In genomic region chr20:64062596-64063388, GRCh38 we compare ENCODE assay signal across 8 cellular contexts. TPM values are rescaled to one million over a fixed set of nuclear protein-coding genes. Genes with fewer than 3 reads are reported as not detected.
DNase-seq lines count a peak whose midpoint lies in the region; ATAC-seq and TF ChIP-seq lines count a peak whose summit lies in the region.

TSS of gene TCEA2 (plus strand) at chr20:64063198. CDS start at chr20:64063313, 115 bp downstream.

- POLR2A ChIA-PET in PC-3 (lab: Charles Lee; ENCODE audit: unreplicated experiment): interaction anchor here (0.6 to 0.8 kb wide), 4 partner anchors 24 to 86 kb away, joined by 3 to 6 read pairs (median 3); no protein-coding TSS in a partner anchor

- H3K4me3 Mint-ChIP-seq in Calu3 (ENCODE audit: low read depth, unreplicated experiment): peak within 1 kb of the TSS; percentile 72

- TF ChIP-seq EP300 in Ishikawa (IDR thresholded peaks at IDR 0.05; ENCODE audit: borderline replicate concordance): no peak

- H3K9me3 ChIP-seq in PC-3 (ENCODE audit: low read length): no peaks in the 10 kb centered on the region
- no peaks in the 10 kb centered on the region for H3K9me3 ChIP-seq in mucosa of stomach (ENCODE audit: control insufficient read depth, low read length)

- peaks cover 45% of the 10 kb centered on the region for H3K36me3 Mint-ChIP-seq in Calu3 (ENCODE audit: insufficient read depth, unreplicated experiment)

- peaks cover 46% of the 10 kb centered on the region for H3K4me1 ChIP-seq in PC-3 (ENCODE audit: insufficient read depth, low read length)
- H3K4me1 ChIP-seq in mucosa of stomach (ENCODE audit: control insufficient read depth, insufficient read depth, low read length): peaks cover 38% of the 10 kb centered on the region

- H3K4me3 ChIP-seq in PC-3 (ENCODE audit: low read length) (peak within 1 kb of the TSS; percentile 79), mucosa of stomach (ENCODE audit: low read length) (peak within 1 kb of the TSS; percentile 56)

- H3K4me1 Mint-ChIP-seq in Calu3 (ENCODE audit: low read depth, unreplicated experiment): peaks cover 58% of the 10 kb centered on the region

- TF ChIP-seq RAD21 in Ishikawa (IDR thresholded peaks at IDR 0.05; ENCODE audit: low read depth): no peak

- peak within 1 kb of the TSS; percentile 67 for H2AFZ ChIP-seq in PC-3 (ENCODE audit: low read length)

- ATAC-seq in GM21529 (IDR thresholded peaks at IDR 0.05; ENCODE audit: unreplicated experiment) (peak; percentile 79), PC-3 (peak; percentile 86)

- intact Hi-C loops in Calu3 (cut with micrococcal nuclease; ENCODE audit: unreplicated experiment) (no loop called here), PC-3 (cut with micrococcal nuclease) (loop anchor here (1.0 to 2.0 kb wide), 2 partner anchors 24 to 81 kb away; partner anchors contain the start of gene PRPF6)

- DNase-seq in Calu3 (peak; percentile 99), PC-3 (peak; percentile 96), erythroblast (lab: John Stamatoyannopoulos, UW) (peak; percentile 93 to 95)
- peak; percentile 94 for DNase-seq in activated T-cell treated with anti-CD3 and anti-CD28 coated beads, Interleukin-2, amount 50 U/mL, for 1 hour
- DNase-seq in stimulated activated CD8-positive, alpha-beta memory T cell treated with anti-CD3 and anti-CD28 coated beads, Interleukin-4, amount 100 ng/mL, for 48 hours: peak; percentile 96

- no TSS peak for BruUV-seq in Calu3 (replicated peaks; lab: Mats Ljungman, UMichigan)
- BruUV-seq in PC-3 (replicated peaks; lab: Mats Ljungman, UMichigan): TSS peak; percentile 94

- H3K9ac ChIP-seq in PC-3 (ENCODE audit: low read length): peak within 1 kb of the TSS; percentile 84
- H3K9ac ChIP-seq in mucosa of stomach (ENCODE audit: low read length): peak within 1 kb of the TSS; percentile 70

- H3K27me3 ChIP-seq in PC-3 (ENCODE audit: low read length): no peaks in the 10 kb centered on the region
- no peaks in the 10 kb centered on the region for H3K27me3 ChIP-seq in mucosa of stomach (ENCODE audit: control insufficient read depth, insufficient read depth, low read length)

- H3K27ac ChIP-seq in PC-3 (ENCODE audit: low read length): peak within 1 kb of the TSS; percentile 73

- CTCF ChIA-PET in Calu3 (lab: Charles Lee): interaction anchor here (1.0 to 1.6 kb wide), 5 partner anchors 9 to 24 kb away, joined by 3 to 7 read pairs (median 6); partner anchors contain the start of gene LKAAEAR1
- CTCF ChIA-PET in PC-3 (lab: Charles Lee): interaction anchor here (0.6 to 1.0 kb wide), 3 partner anchors 12 to 518 kb away, joined by 3 to 8 read pairs (median 5); no protein-coding TSS in a partner anchor

- H4K20me1 ChIP-seq in PC-3 (ENCODE audit: low read length): no peaks in the 10 kb centered on the region

- peak; percentile 55 for TF ChIP-seq POLR2A in erythroblast (IDR thresholded peaks at IDR 0.05; ENCODE audit: low read length)

- H3K9me3 Mint-ChIP-seq in Calu3 (ENCODE audit: low read depth, unreplicated experiment): no peaks in the 10 kb centered on the region

- H3K79me2 ChIP-seq in PC-3 (ENCODE audit: low read length): peaks cover 10% of the 10 kb centered on the region

- H3F3A ChIP-seq in PC-3 (ENCODE audit: low read length, unreplicated experiment): no peaks in the 10 kb centered on the region

- H3K4me2 ChIP-seq in PC-3 (ENCODE audit: low read length): peak within 1 kb of the TSS; percentile 95

- TF ChIP-seq CTCF in Calu3 (IDR thresholded peaks at IDR 0.05; ENCODE audit: unreplicated experiment) (no peak), PC-3 (conservative IDR thresholded peaks at IDR 0.05; ENCODE audit: low read depth, low read length) (no peak)

- H3K36me3 ChIP-seq in PC-3 (ENCODE audit: low read depth, low read length): no peaks in the 10 kb centered on the region
- H3K36me3 ChIP-seq in mucosa of stomach (ENCODE audit: control insufficient read depth, insufficient read depth, low read length): no peaks in the 10 kb centered on the region

- no peaks in the 10 kb centered on the region for H3K27me3 Mint-ChIP-seq in Calu3 (ENCODE audit: unreplicated experiment)

- H3K9me2 ChIP-seq in PC-3 (replicated peaks; ENCODE audit: low read length): no peaks in the 10 kb centered on the region

- H3K27ac Mint-ChIP-seq in Calu3 (ENCODE audit: unreplicated experiment): peak within 1 kb of the TSS; percentile 24

TF ChIP-seq in Ishikawa, 13 proteins besides CTCF, POLR2A, EP300 and RAD21:
- no peak for TF ChIP-seq FOXM1 (IDR thresholded peaks at IDR 0.05; ENCODE audit: borderline replicate concordance, low read depth)
- peak; percentile 57; the same call in 1 of the 2 replicates for TF ChIP-seq TAF1 (IDR thresholded peaks at IDR 0.05; ENCODE audit: low read depth)
- peak; percentile 69 for TF ChIP-seq YY1 (IDR thresholded peaks at IDR 0.05; ENCODE audit: low read depth)
- TF ChIP-seq MAX (IDR thresholded peaks at IDR 0.05): peak; percentile 57; the same call in 1 of the 2 replicates
- TF ChIP-seq NFIC (IDR thresholded peaks at IDR 0.05): no peak; the same call in 1 of the 2 replicates
- TF ChIP-seq USF1 (IDR thresholded peaks at IDR 0.05): peak; percentile 62
- TF ChIP-seq CEBPB (IDR thresholded peaks at IDR 0.05): no peak
- no peak; the same call in 1 of the 2 replicates for TF ChIP-seq TCF12 (IDR thresholded peaks at IDR 0.05; ENCODE audit: low read depth)
- no peak; the same call in 1 of the 2 replicates for TF ChIP-seq CREB1 (IDR thresholded peaks at IDR 0.05; ENCODE audit: low read depth)
- TF ChIP-seq TEAD4 (IDR thresholded peaks at IDR 0.05): no peak
- TF ChIP-seq REST (IDR thresholded peaks at IDR 0.05; ENCODE audit: low read depth): no peak
- no peak; the same call in 1 of the 2 replicates for TF ChIP-seq ZBTB7A (IDR thresholded peaks at IDR 0.05; ENCODE audit: low read depth)
- TF ChIP-seq EGR1 (IDR thresholded peaks at IDR 0.05): no peak
TF ChIP-seq in Ishikawa: peak in this region for 4.

RNA-seq across cellular contexts. Expression of gene TCEA2, which starts in this region (rescaled TPM):
- total RNA-seq in Calu3 (2022): 39.9 and 43.7 TPM in 2 replicates
- 19.1 and 23.4 TPM in 2 replicates for total RNA-seq in PC-3 (2014; rRNA removed)

Comparison
In these comparisons a context has a peak if more than half of its experiments do, and no peak if none do; other contexts are left out.
1. Peak in every context shown above with its lines: DNase-seq, ATAC-seq, H3K4me3 ChIP-seq and H3K27ac ChIP-seq.